ENCODE assay signal across 23 cellular contexts in genomic region chr4:151857368-151857767, GRCh38.
"Had no signal": no experiment of that assay in that cellular context is flagged by ENCODE, and none has a peak within 500 bp of the region (broad histone marks: within the 10 kb centered on the region; RNA-seq: fewer than 3 reads in every experiment).

No MANE protein-coding gene starts in this region.

- ATAC-seq: activated T-helper 17 cell treated with anti-CD3 and anti-CD28 coated beads, Interleukin-2, amount 50 U/mL, for 72 hours; left colon; psoas muscle; stimulated activated effector memory CD8-positive, alpha-beta T cell treated with anti-CD3 and anti-CD28 coated beads, Interleukin-12 subunit alpha, Interleukin-12 subunit beta, amount 100 ng/mL, for 72 hours had no signal

- H3K27me3 ChIP-seq: brain microvascular endothelial cell, esophagus squamous epithelium, hepatocyte, ovary had no signal

- H3K27ac ChIP-seq: brain microvascular endothelial cell, esophagus squamous epithelium, hepatocyte, ovary, psoas muscle, SK-N-MC, skin epidermis, thoracic aorta had no signal

- H3K9me3 ChIP-seq: esophagus squamous epithelium, ovary, psoas muscle, thoracic aorta had no signal

- H3K79me2 ChIP-seq: hepatocyte had no signal

- DNase-seq: activated CD4-positive, alpha-beta memory T cell treated with anti-CD3 and anti-CD28 coated beads, Interleukin-2, amount 10 ng/mL, durations not matched to agents 7 days and 5 days; activated CD4-positive, alpha-beta T cell treated with anti-CD3 and anti-CD28 coated beads for 48 hours; activated CD4-positive, CD25-positive, alpha-beta regulatory T cell; activated naive CD4-positive, alpha-beta T cell treated with anti-CD3 and anti-CD28 coated beads, Interleukin-2, amount 10 ng/mL, durations not matched to agents 7 days and 5 days; activated T-cell treated with anti-CD3 and anti-CD28 coated beads, Interleukin-2, amount 50 U/mL, for 1 hour; aorta; brain microvascular endothelial cell; cortex of kidney; effector CD8-positive, alpha-beta T cell; esophagus squamous epithelium; foreskin fibroblast; left colon; ovary; psoas muscle; right cardiac atrium; stimulated activated CD4-positive, alpha-beta T cell treated with anti-CD3 and anti-CD28 coated beads, Interleukin-4, amount 100 ng/mL, for 24 hours; T-helper 9 cell had no signal

- H2AFZ ChIP-seq: hepatocyte had no signal

- H3K36me3 ChIP-seq: brain microvascular endothelial cell, esophagus squamous epithelium, ovary, thoracic aorta had no signal

- H3K4me2 ChIP-seq: hepatocyte had no signal

- H3K4me3 ChIP-seq: hepatocyte, ovary, psoas muscle, SK-N-MC, skin epidermis, thoracic aorta had no signal

- H3K4me1 ChIP-seq: esophagus squamous epithelium, psoas muscle had no signal
